Comparison of ENCODE assay signal across 23 cellular contexts in genomic region chr6:165082631-165083030, GRCh38.
DNase-seq lines count a peak whose midpoint lies in the region; ATAC-seq, FAIRE-seq and TF ChIP-seq lines count a peak whose summit lies in the region.
"Had no signal": no experiment of that assay in that cellular context is flagged by ENCODE, and none has a peak within 500 bp of the region (broad histone marks: within the 10 kb centered on the region; RNA-seq: fewer than 3 reads in every experiment).

No MANE protein-coding gene starts in this region.

- H3K9me3 ChIP-seq in ascending aorta, result no peaks in the 10 kb centered on the region
- H3K9me3 ChIP-seq: BE2C, BLaER1, Caco-2 had no signal

- H3K36me3 ChIP-seq in ascending aorta, result no peaks in the 10 kb centered on the region
- H3K36me3 ChIP-seq: BE2C, BLaER1 had no signal

- H3K4me1 ChIP-seq in ascending aorta, result no peaks in the 10 kb centered on the region
- H3K4me1 ChIP-seq: BE2C, BLaER1, Caco-2 had no signal

- H3K4me1 Mint-ChIP-seq in nephron, result peaks cover 28% of the 10 kb centered on the region
- H3K4me1 Mint-ChIP-seq in stimulated activated effector memory CD8-positive, alpha-beta T cell treated with anti-CD3 and anti-CD28 coated beads, Interleukin-12 subunit alpha, Interleukin-12 subunit beta, amount 100 ng/mL, for 72 hours, result no peaks in the 10 kb centered on the region

- no peak for TF ChIP-seq CTCF in LNCaP clone FGC (IDR thresholded peaks at IDR 0.05; ENCODE audit: control insufficient read depth, extremely low read depth, insufficient read depth)
- TF ChIP-seq CTCF in nephron (IDR thresholded peaks at IDR 0.05; ENCODE audit: unreplicated experiment in 3 of 3), result no peak
- no peak for TF ChIP-seq CTCF in ascending aorta (IDR thresholded peaks at IDR 0.05)

- peak overlapping the region in 2 of 3 experiments; percentile 17 to 24 for H3K4me3 Mint-ChIP-seq in nephron
- H3K4me3 Mint-ChIP-seq in stimulated activated effector memory CD8-positive, alpha-beta T cell treated with anti-CD3 and anti-CD28 coated beads, Interleukin-12 subunit alpha, Interleukin-12 subunit beta, amount 100 ng/mL, for 72 hours, result no peak overlapping the region
- H3K4me3 Mint-ChIP-seq: CD4-positive, alpha-beta T cell; CD8-positive, alpha-beta T cell had no signal

- H3K4me3 ChIP-seq in LNCaP clone FGC (ENCODE audit: low read depth, low read length) (no peak overlapping the region), ascending aorta (no peak overlapping the region)
- H3K4me3 ChIP-seq: BLaER1 had no signal

- intact Hi-C loops in ascending aorta (cut with DNase I), result no loop called here

- peak; percentile 95 for DNase-seq in LNCaP clone FGC (ENCODE audit: low read depth)
- no peak for DNase-seq in ascending aorta (ENCODE audit: low spot score in 2 of 2)
- DNase-seq in stimulated activated CD4-positive, alpha-beta T cell treated with anti-CD3 and anti-CD28 coated beads, Interleukin-2, amount 100 ng/mL, for 48 hours, result no peak
- no peak for DNase-seq in stimulated activated effector memory CD8-positive, alpha-beta T cell treated with anti-CD3 and anti-CD28 coated beads, Interleukin-12 subunit alpha, Interleukin-12 subunit beta, amount 100 ng/mL, for 72 hours (ENCODE audit: low spot score in 2 of 2)
- DNase-seq in NCI-H187 (lab: John Stamatoyannopoulos, UW), result no peak
- DNase-seq: 8988T; ACHN; BE2C; C1 segment of cervical spinal cord; Caco-2; Calu3; CD4-positive, alpha-beta T cell; CD8-positive, alpha-beta T cell; DMS79 treated with DMSO at 0.1 percent for 48 hours; GF-D8 had no signal

- ATAC-seq in stimulated activated effector memory CD8-positive, alpha-beta T cell treated with anti-CD3 and anti-CD28 coated beads, Interleukin-12 subunit alpha, Interleukin-12 subunit beta, amount 100 ng/mL, for 72 hours, result no peak
- ATAC-seq: CD8-positive, alpha-beta T cell had no signal

- peaks cover 6% of the 10 kb centered on the region for H3K9me3 Mint-ChIP-seq in nephron
- H3K9me3 Mint-ChIP-seq in stimulated activated effector memory CD8-positive, alpha-beta T cell treated with anti-CD3 and anti-CD28 coated beads, Interleukin-12 subunit alpha, Interleukin-12 subunit beta, amount 100 ng/mL, for 72 hours, result peaks cover 4% of the 10 kb centered on the region

- H3K27me3 Mint-ChIP-seq in nephron (ENCODE audit: low read depth), result peaks cover 9% of the 10 kb centered on the region
- H3K27me3 Mint-ChIP-seq: CD4-positive, alpha-beta T cell had no signal

- no peaks in the 10 kb centered on the region for H3K27me3 ChIP-seq in ascending aorta
- H3K27me3 ChIP-seq: BE2C, BLaER1 had no signal

- H3K27ac ChIP-seq in ascending aorta, result no peak overlapping the region
- H3K27ac ChIP-seq: BLaER1 had no signal

- peak; percentile 95 for FAIRE-seq in endometrium (lab: Jason Lieb, UNC)
- FAIRE-seq: A204.1, D721Med, G401.6, GM12891, GM19239 had no signal

- H3K36me3 Mint-ChIP-seq in nephron (ENCODE audit: low read depth), result no peaks in the 10 kb centered on the region
- no peaks in the 10 kb centered on the region for H3K36me3 Mint-ChIP-seq in stimulated activated effector memory CD8-positive, alpha-beta T cell treated with anti-CD3 and anti-CD28 coated beads, Interleukin-12 subunit alpha, Interleukin-12 subunit beta, amount 100 ng/mL, for 72 hours
- H3K36me3 Mint-ChIP-seq: CD8-positive, alpha-beta T cell had no signal

- H3K27ac Mint-ChIP-seq in nephron, result peak overlapping the region; percentile 47 to 89 (median 75)
- H3K27ac Mint-ChIP-seq in stimulated activated effector memory CD8-positive, alpha-beta T cell treated with anti-CD3 and anti-CD28 coated beads, Interleukin-12 subunit alpha, Interleukin-12 subunit beta, amount 100 ng/mL, for 72 hours, result no peak overlapping the region
- H3K27ac Mint-ChIP-seq: CD4-positive, alpha-beta T cell; CD8-positive, alpha-beta T cell had no signal
